23 cellular contexts compared by ENCODE assay signal in genomic region chr12:30631710-30632109, GRCh38.
DNase-seq lines count a peak whose midpoint lies in the region; ATAC-seq, FAIRE-seq and TF ChIP-seq lines count a peak whose summit lies in the region.
"Had no signal": no experiment of that assay in that cellular context is flagged by ENCODE, and none has a peak within 500 bp of the region (broad histone marks: within the 10 kb centered on the region; RNA-seq: fewer than 3 reads in every experiment).

No MANE protein-coding gene starts in this region.

- no peak overlapping the region for H3K4me3 ChIP-seq in right cardiac atrium (ENCODE audit: low read length)
- H3K4me3 ChIP-seq: ascending aorta, dorsolateral prefrontal cortex, hepatocyte, prostate gland had no signal

- H3K27me3 ChIP-seq in right cardiac atrium (ENCODE audit: control insufficient read depth, insufficient read depth) = no peaks in the 10 kb centered on the region
- H3K27me3 ChIP-seq: ascending aorta, dorsolateral prefrontal cortex, hepatocyte had no signal

- ATAC-seq in right cardiac atrium (peak; percentile 77 to 90), GM21529 (IDR thresholded peaks at IDR 0.05; ENCODE audit: unreplicated experiment) (no peak), GM21723 (IDR thresholded peaks at IDR 0.05; ENCODE audit: unreplicated experiment) (no peak), SK-N-SH treated with all-trans-retinoic acid at 6 μM for 48 hours (no peak)
- ATAC-seq: left colon had no signal

- no peak overlapping the region for H3K27ac ChIP-seq in right cardiac atrium (ENCODE audit: low read length)
- H3K27ac ChIP-seq: ascending aorta, C4-2B, dorsolateral prefrontal cortex, hepatocyte, prostate gland, VCaP had no signal

- H3K9me3 ChIP-seq in right cardiac atrium (ENCODE audit: control insufficient read depth, low read length) = no peaks in the 10 kb centered on the region
- H3K9me3 ChIP-seq: ascending aorta, prostate gland had no signal

- H3K4me1 ChIP-seq in right cardiac atrium (ENCODE audit: control insufficient read depth, insufficient read depth, low read length) = peaks cover 2% of the 10 kb centered on the region
- H3K4me1 ChIP-seq: ascending aorta, prostate gland had no signal

- DNase-seq in COR-L47 (lab: John Stamatoyannopoulos, UW) = peak; percentile 42
- no peak for DNase-seq in HTR-8/SVneo (ENCODE audit: insufficient read length, low spot score)
- DNase-seq in NCI-H345 treated with DMSO at 0.1 percent for 48 hours (lab: John Stamatoyannopoulos, UW; ENCODE audit: unreplicated experiment) = peak; percentile 35
- DNase-seq in right cardiac atrium = peak; percentile 21 to 64 (median 63)
- DNase-seq: activated CD4-positive, alpha-beta T cell treated with anti-CD3 and anti-CD28 coated beads for 4 hours; activated gamma-delta T cell; activated naive CD8-positive, alpha-beta T cell treated with anti-CD3 and anti-CD28 coated beads, Interleukin-2, amount 10 ng/mL, durations not matched to agents 7 days and 5 days; activated T-cell treated with anti-CD3 and anti-CD28 coated beads, Interleukin-2, amount 50 U/mL, for 24 hours; dorsolateral prefrontal cortex; Kasumi-1; left colon; MV-4-11; stimulated activated naive CD4-positive, alpha-beta T cell treated with Interleukin-2 at 50 U/mL for 16 hours had no signal

- peak; percentile 74 for FAIRE-seq in HTR-8/SVneo (lab: Jason Lieb, UNC)
- FAIRE-seq: frontal cortex, H54 had no signal

- intact Hi-C loops in right cardiac atrium (cut with DNase I) = no loop called here

- 68% methylated on average over 6 of the region's 6 CpGs for WGBS in right cardiac atrium

TF ChIP-seq in SK-N-SH treated with all-trans-retinoic acid at 6 μM for 48 hours, 23 proteins besides CTCF, POLR2A, EP300 and RAD21:
- TF ChIP-seq POU6F1 (CRISPR knock-in tag; IDR thresholded peaks at IDR 0.05; ENCODE audit: borderline replicate concordance, low read depth) (no peak), TCF4 (CRISPR knock-in tag; IDR thresholded peaks at IDR 0.05; ENCODE audit: borderline replicate concordance) (no peak), TSHZ2 (CRISPR knock-in tag; IDR thresholded peaks at IDR 0.05) (no peak), ZNF565 (CRISPR knock-in tag; conservative IDR thresholded peaks at IDR 0.05; ENCODE audit: low read depth) (no peak), ESRRG (CRISPR knock-in tag; IDR thresholded peaks at IDR 0.05) (no peak), ZFP3 (CRISPR knock-in tag; IDR thresholded peaks at IDR 0.05) (no peak), ZFP30 (CRISPR knock-in tag; IDR thresholded peaks at IDR 0.05) (no peak), PPARA (CRISPR knock-in tag; IDR thresholded peaks at IDR 0.05; ENCODE audit: borderline replicate concordance) (no peak), GLIS3 (CRISPR knock-in tag; IDR thresholded peaks at IDR 0.05) (no peak), OSR1 (CRISPR knock-in tag; IDR thresholded peaks at IDR 0.05) (no peak), TOX (CRISPR knock-in tag; IDR thresholded peaks at IDR 0.05; ENCODE audit: borderline replicate concordance) (no peak), ZNF70 (CRISPR knock-in tag; IDR thresholded peaks at IDR 0.05) (no peak), ISL1 (CRISPR knock-in tag; IDR thresholded peaks at IDR 0.05) (no peak), ARNTL (CRISPR knock-in tag; IDR thresholded peaks at IDR 0.05; ENCODE audit: borderline replicate concordance, low read depth) (no peak), CSDC2 (CRISPR knock-in tag; IDR thresholded peaks at IDR 0.05) (no peak), ZNF8 (CRISPR knock-in tag; IDR thresholded peaks at IDR 0.05) (no peak), BACH2 (CRISPR knock-in tag; IDR thresholded peaks at IDR 0.05; ENCODE audit: borderline replicate concordance) (no peak), SNAI2 (CRISPR knock-in tag; IDR thresholded peaks at IDR 0.05) (no peak), RARB (CRISPR knock-in tag; IDR thresholded peaks at IDR 0.05) (no peak)

Comparison
In these comparisons a context has a peak if more than half of its experiments do, and no peak if none do; other contexts are left out.
1. ATAC-seq: peak in right cardiac atrium (2 of 2); none in GM21529 (single experiment), GM21723 (single experiment) and SK-N-SH treated with all-trans-retinoic acid at 6 μM for 48 hours (single experiment).